ENCODE assay signal across 8 cellular contexts in genomic region chr17:81511550-81511799, GRCh38. TPM values are rescaled to one million over a fixed set of nuclear protein-coding genes. Genes with fewer than 3 reads are reported as not detected.
DNase-seq lines count a peak whose midpoint lies in the region; ATAC-seq, FAIRE-seq and TF ChIP-seq lines count a peak whose summit lies in the region.

No MANE protein-coding gene starts in this region.

- H3K4me1 Mint-ChIP-seq in CD8-positive, alpha-beta memory T cell: peaks cover 45 to 69% (median 56%) of the 10 kb centered on the region in 3 donors
- H3K4me1 Mint-ChIP-seq in endothelial cell (ENCODE audit: unreplicated experiment): peaks cover 31% of the 10 kb centered on the region

- no peak for DNase-seq in CD8-positive, alpha-beta memory T cell
- DNase-seq in OCI-LY7 (ENCODE audit: low spot score): no peak
- no peak for DNase-seq in endothelial cell (ENCODE audit: low spot score)
- DNase-seq in GM12892 (ENCODE audit: insufficient read length): no peak
- no peak for DNase-seq in NCI-H774 (lab: John Stamatoyannopoulos, UW)

- no peak for ATAC-seq in GM18907 (IDR thresholded peaks at IDR 0.05; ENCODE audit: unreplicated experiment)
- ATAC-seq in esophagus mucosa: no peak

- H3K36me3 ChIP-seq in CD8-positive, alpha-beta memory T cell (ENCODE audit: insufficient read depth, low read length): peaks cover 33% of the 10 kb centered on the region
- peaks cover 42% of the 10 kb centered on the region for H3K36me3 ChIP-seq in OCI-LY7 (ENCODE audit: insufficient read depth, low read length)
- H3K36me3 ChIP-seq in neutrophil: peaks cover 41% of the 10 kb centered on the region

- TF ChIP-seq CTCF in OCI-LY7 (conservative IDR thresholded peaks at IDR 0.05; ENCODE audit: low read length) (no peak), endothelial cell (IDR thresholded peaks at IDR 0.05; ENCODE audit: unreplicated experiment) (no peak), neutrophil (IDR thresholded peaks at IDR 0.05) (no peak)

- peaks cover 0 to 1% (median 0%) of the 10 kb centered on the region in 5 donors for H3K9me3 Mint-ChIP-seq in CD8-positive, alpha-beta memory T cell
- no peaks in the 10 kb centered on the region for H3K9me3 Mint-ChIP-seq in endothelial cell (ENCODE audit: unreplicated experiment)

- FAIRE-seq in GM12892 (lab: Jason Lieb, UNC): no peak

- CTCF ChIA-PET in CD8-positive, alpha-beta memory T cell (lab: Charles Lee): interaction anchor here (1.8 to 2.1 kb wide), 2 partner anchors 27 to 41 kb away, joined by 6 to 8 read pairs; partner anchors contain the start of gene FAAP100
- CTCF ChIA-PET in OCI-LY7 (lab: Charles Lee; ENCODE audit: unreplicated experiment): no interaction called here

- peaks cover 32% of the 10 kb centered on the region for H3K4me1 ChIP-seq in CD8-positive, alpha-beta memory T cell (ENCODE audit: insufficient read depth, low read length)
- H3K4me1 ChIP-seq in OCI-LY7 (ENCODE audit: insufficient read depth, low read length, poor library complexity, severe bottlenecking): peaks cover 45% of the 10 kb centered on the region
- peaks cover 57 to 65% of the 10 kb centered on the region in 2 experiments for H3K4me1 ChIP-seq in neutrophil (ENCODE audit: control insufficient read depth in 1 of 2, insufficient read depth in 1 of 2, low read depth in 1 of 2, low read length in 1 of 2)

- TF ChIP-seq POLR2A in GM12892 (IDR thresholded peaks at IDR 0.05; ENCODE audit: low read depth, low read length): no peak

- H3K4me3 ChIP-seq in CD8-positive, alpha-beta memory T cell (ENCODE audit: low read length): peak overlapping the region; percentile 92
- H3K4me3 ChIP-seq in OCI-LY7 (ENCODE audit: low read depth, low read length, poor library complexity, severe bottlenecking): peak overlapping the region; percentile 90
- peak overlapping the region; percentile 88 to 100 for H3K4me3 ChIP-seq in neutrophil (ENCODE audit: low read depth in 1 of 2, low read length in 1 of 2)

- H3K4me3 Mint-ChIP-seq in CD8-positive, alpha-beta memory T cell: peak overlapping the region; percentile 93 to 99 (median 98)
- peak overlapping the region; percentile 99 for H3K4me3 Mint-ChIP-seq in endothelial cell (ENCODE audit: unreplicated experiment)

- H4K20me1 ChIP-seq in OCI-LY7 (ENCODE audit: insufficient read depth, low read length): peaks cover 34% of the 10 kb centered on the region

- H2AFZ ChIP-seq in OCI-LY7 (ENCODE audit: low read length): no peak overlapping the region

- peak overlapping the region; percentile 97 for H3K4me2 ChIP-seq in OCI-LY7 (ENCODE audit: low read length)

- peaks cover 30 to 42% (median 32%) of the 10 kb centered on the region in 3 donors for H3K36me3 Mint-ChIP-seq in CD8-positive, alpha-beta memory T cell
- peaks cover 35% of the 10 kb centered on the region for H3K36me3 Mint-ChIP-seq in endothelial cell (ENCODE audit: low read depth, unreplicated experiment)

- intact Hi-C loops in OCI-LY7 (cut with micrococcal nuclease; ENCODE audit: unreplicated experiment): loop anchor here (2.0 to 10.0 kb wide), 3 partner anchors 117 to 586 kb away; partner anchors contain the start of genes BAHCC1 and FASN

- no peaks in the 10 kb centered on the region for H3K27me3 ChIP-seq in CD8-positive, alpha-beta memory T cell (ENCODE audit: insufficient read depth, low read length, poor library complexity, severe bottlenecking)
- H3K27me3 ChIP-seq in neutrophil: no peaks in the 10 kb centered on the region

- peak overlapping the region; percentile 85 for H3K27ac ChIP-seq in CD8-positive, alpha-beta memory T cell (ENCODE audit: low read depth, low read length)
- peak overlapping the region; percentile 68 for H3K27ac ChIP-seq in OCI-LY7 (ENCODE audit: low read depth, low read length, poor library complexity, severe bottlenecking)
- peak overlapping the region; percentile 95 for H3K27ac ChIP-seq in neutrophil

- H3K79me2 ChIP-seq in OCI-LY7 (ENCODE audit: insufficient read depth, low read depth, low read length): peaks cover 47% of the 10 kb centered on the region

- peak overlapping the region; percentile 90 to 98 (median 96) for H3K27ac Mint-ChIP-seq in CD8-positive, alpha-beta memory T cell
- peak overlapping the region; percentile 79 for H3K27ac Mint-ChIP-seq in endothelial cell (ENCODE audit: unreplicated experiment)

- H3K9me3 ChIP-seq in CD8-positive, alpha-beta memory T cell (ENCODE audit: low read length): no peaks in the 10 kb centered on the region
- H3K9me3 ChIP-seq in OCI-LY7 (ENCODE audit: low read length): no peaks in the 10 kb centered on the region
- no peaks in the 10 kb centered on the region for H3K9me3 ChIP-seq in neutrophil

- H3K9me2 ChIP-seq in OCI-LY7 (ENCODE audit: insufficient read depth, low read length): no peaks in the 10 kb centered on the region

- POLR2A ChIA-PET in CD8-positive, alpha-beta memory T cell (lab: Charles Lee): interaction anchor here (1.3 kb wide), 1 partner anchor 41 kb away, joined by 8 read pairs; the partner anchor contains the start of gene FAAP100
- POLR2A ChIA-PET in OCI-LY7 (lab: Charles Lee): no interaction called here

- H3K27me3 Mint-ChIP-seq in CD8-positive, alpha-beta memory T cell: peaks cover 0 to 15% of the 10 kb centered on the region in 2 donors
- H3K27me3 Mint-ChIP-seq in endothelial cell (ENCODE audit: unreplicated experiment): peaks cover 32% of the 10 kb centered on the region

- no TSS peak for BruUV-seq in OCI-LY7 (replicated peaks; lab: Mats Ljungman, UMichigan)

RNA-seq across cellular contexts. Expression of gene ACTG1, which starts 1.1 kb away (rescaled TPM):
- total RNA-seq in CD8-positive, alpha-beta memory T cell: 1,000 to 10,000 TPM; 5,175 to 5,190 TPM
- 1,950 TPM for polyA plus RNA-seq in CD8-positive, alpha-beta memory T cell
- total RNA-seq in OCI-LY7 (2014; rRNA removed; shearing (Covaris generic)): 2,245 and 2,707 TPM in 2 replicates
- total RNA-seq in OCI-LY7 (2022) (2,459 and 2,894 TPM in 2 replicates), endothelial cell (ENCODE audit: unreplicated experiment) (4,184 TPM), esophagus mucosa (4,027 TPM)
- polyA plus RNA-seq in GM12892 (2012; ENCODE audit: missing spikeins): 2,092 TPM

RNA-seq across cellular contexts. Expression of gene FSCN2, which starts 16.7 kb away (rescaled TPM):
- under 1 TPM; 0.46 to 0.49 TPM for total RNA-seq in CD8-positive, alpha-beta memory T cell
- not detected for polyA plus RNA-seq in CD8-positive, alpha-beta memory T cell
- 1.3 and 1.6 TPM in 2 replicates for total RNA-seq in OCI-LY7 (2014; rRNA removed; shearing (Covaris generic))
- total RNA-seq in OCI-LY7 (2022) (4.3 and 6.7 TPM in 2 replicates), endothelial cell (ENCODE audit: unreplicated experiment) (1.5 TPM), esophagus mucosa (0.76 TPM)
- polyA plus RNA-seq in GM12892 (2012; ENCODE audit: missing spikeins): 0.87 TPM

RNA-seq across cellular contexts. Expression of gene FAAP100, which starts 40.7 kb away (rescaled TPM):
- total RNA-seq in CD8-positive, alpha-beta memory T cell: 10 to 100 TPM; 52.5 to 55.3 TPM
- polyA plus RNA-seq in CD8-positive, alpha-beta memory T cell: 19.2 TPM
- total RNA-seq in OCI-LY7 (2014; rRNA removed; shearing (Covaris generic)): 51.1 and 65.2 TPM in 2 replicates
- total RNA-seq in OCI-LY7 (2022) (64.4 and 74.2 TPM in 2 replicates), endothelial cell (ENCODE audit: unreplicated experiment) (40.6 TPM), esophagus mucosa (16.3 TPM)
- polyA plus RNA-seq in GM12892 (2012; ENCODE audit: missing spikeins): 7.8 TPM
